In the genomic region with DNA sequence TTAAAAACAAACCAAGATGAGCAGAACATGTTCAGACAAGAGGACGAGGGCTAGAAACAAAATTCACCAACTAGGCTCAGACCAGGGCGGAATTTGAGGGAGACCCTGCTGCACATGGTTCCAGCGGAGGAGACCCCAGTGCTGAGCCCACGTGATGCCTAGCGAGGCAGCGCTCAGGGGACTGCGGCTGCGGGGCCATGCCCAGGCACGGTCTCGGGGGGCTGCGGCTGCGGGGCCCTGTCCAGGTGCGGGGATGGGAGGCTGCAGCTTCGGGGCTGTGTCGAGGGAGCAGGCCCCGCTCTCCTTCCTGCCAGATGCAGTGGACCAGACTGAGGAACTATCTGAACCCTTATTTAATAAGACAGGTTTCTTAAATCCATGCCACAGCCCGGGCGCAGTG, we compare ENCODE assay signal across 1 cellular context.
TF ChIP-seq lines count a peak whose summit lies in the region.

No MANE protein-coding gene starts in this region.

TF ChIP-seq in GM12878, 131 proteins besides CTCF, POLR2A, EP300 and RAD21:
- no peak for TF ChIP-seq PBX3 (IDR thresholded peaks at IDR 0.05; ENCODE audit: insufficient replicate concordance, low read depth, low read length)
- no peak for TF ChIP-seq YY1 (IDR thresholded peaks at IDR 0.05; ENCODE audit: low read depth, low read length)
- TF ChIP-seq CBX5 (IDR thresholded peaks at IDR 0.05; ENCODE audit: low read depth), result no peak
- no peak for TF ChIP-seq RCOR1 (conservative IDR thresholded peaks at IDR 0.05; ENCODE audit: low read depth, low read length)
- TF ChIP-seq SMARCA5 (IDR thresholded peaks at IDR 0.05), result no peak
- TF ChIP-seq MEF2B (IDR thresholded peaks at IDR 0.05; ENCODE audit: partially characterized antibody, poor library complexity, severe bottlenecking), result no peak
